Comparison of ENCODE assay signal across 16 cellular contexts in genomic region chr15:22878103-22878502, GRCh38. TPM values are rescaled to one million over a fixed set of nuclear protein-coding genes. Genes with fewer than 3 reads are reported as not detected.
A peak's percentile ranks its signal among the peaks of the same experiment; 100 is the strongest.
DNase-seq lines count a peak whose midpoint lies in the region; ATAC-seq, FAIRE-seq and TF ChIP-seq lines count a peak whose summit lies in the region.
"Had no signal": no experiment of that assay in that cellular context is flagged by ENCODE, and none has a peak within 500 bp of the region (broad histone marks: within the 10 kb centered on the region; RNA-seq: fewer than 3 reads in every experiment).

No MANE protein-coding gene starts in this region.

- H3K9me3 ChIP-seq in kidney (ENCODE audit: control insufficient read depth in 1 of 2, low read length in 2 of 2) = no peaks in the 10 kb centered on the region

- H3K4me3 Mint-ChIP-seq in brain = no peak overlapping the region

- H3K36me3 ChIP-seq in kidney (ENCODE audit: control insufficient read depth in 1 of 2, insufficient read depth in 2 of 2, low read length in 2 of 2) = peaks cover 30 to 52% of the 10 kb centered on the region in 2 donors

- peaks cover 11% of the 10 kb centered on the region for H3K4me1 Mint-ChIP-seq in brain

- no peak for TF ChIP-seq CTCF in brain (conservative IDR thresholded peaks at IDR 0.05)
- TF ChIP-seq CTCF in kidney (IDR thresholded peaks at IDR 0.05; ENCODE audit: borderline replicate concordance, extremely low read depth, insufficient read depth) = no peak

- no peaks in the 10 kb centered on the region for H3K9me3 Mint-ChIP-seq in brain

- no peak overlapping the region for H3K27ac ChIP-seq in kidney (ENCODE audit: low read depth in 2 of 2, low read length in 2 of 2)
- H3K27ac ChIP-seq: C4-2B, SK-N-MC had no signal

- no peak overlapping the region for H3K9ac ChIP-seq in kidney (ENCODE audit: low read length in 2 of 2)

- peak; percentile 10 for DNase-seq in G401 (ENCODE audit: low spot score)
- peak; percentile 64 for DNase-seq in LHCN-M2 (ENCODE audit: low read depth)
- DNase-seq in kidney = peak; percentile 35
- no peak for DNase-seq in HTR-8/SVneo (ENCODE audit: insufficient read length, low spot score)
- DNase-seq in NCI-H1417 (lab: John Stamatoyannopoulos, UW) = no peak
- DNase-seq: DMS153, GOT3, Karpas-422, MM.1S, NCI-H1105 treated with DMSO at 0.1 percent for 48 hours, NCI-H187, NCI-H69 had no signal

- no peak for ATAC-seq in HG03439 (IDR thresholded peaks at IDR 0.05; ENCODE audit: unreplicated experiment)

- FAIRE-seq in kidney (lab: Jason Lieb, UNC) (no peak), HTR-8/SVneo (lab: Jason Lieb, UNC) (no peak)

- no peak overlapping the region for H3K4me3 ChIP-seq in kidney (ENCODE audit: low read length in 2 of 2)
- H3K4me3 ChIP-seq: SK-N-MC had no signal

- in situ Hi-C loops in G401 (cut with HindIII; ENCODE audit: low sequenced_read_pairs) = no loop called here

- H3K27me3 Mint-ChIP-seq in brain = no peaks in the 10 kb centered on the region

- peaks cover 2 to 3% of the 10 kb centered on the region in 2 donors for H3K4me1 ChIP-seq in kidney (ENCODE audit: control insufficient read depth in 1 of 2, insufficient read depth in 1 of 2, low read depth in 1 of 2, low read length in 2 of 2)

- peaks cover 86% of the 10 kb centered on the region for H3K36me3 Mint-ChIP-seq in brain

- peak overlapping the region in 4 of 5 experiments; percentile 21 to 81 (median 64) for H3K27ac Mint-ChIP-seq in brain

- intact Hi-C loops in kidney (cut with DNase I) = no loop called here

RNA-seq across cellular contexts. Expression of gene NIPA2, which starts 39.6 kb away (rescaled TPM):
- 115 and 137 TPM in 2 replicates for total RNA-seq in G401 (2014; rRNA removed; shearing (Covaris generic))
- total RNA-seq in LHCN-M2 (2014; rRNA removed) = 117 and 118 TPM in 2 replicates
- 40.9 TPM for polyA plus RNA-seq in LHCN-M2 (2012)
- 36.9 TPM for polyA plus RNA-seq in brain (ENCODE audit: insufficient read depth, low read depth, low replicate concordance)
- 48.5 TPM for total RNA-seq in kidney
- polyA plus RNA-seq in kidney (ENCODE audit: insufficient read depth, low read depth, low replicate concordance) = 30.0 TPM

Comparison
In these comparisons a context has a peak if more than half of its experiments do, and no peak if none do; other contexts are left out.
1. DNase-seq: peak in G401 (single experiment), LHCN-M2 (single experiment) and kidney (single experiment); none in HTR-8/SVneo (single experiment) and NCI-H1417 (0 of 3).